In genomic region chr2:239947361-239948045, GRCh38 we compare ENCODE assay signal across 15 cellular contexts.
DNase-seq lines count a peak whose midpoint lies in the region; ATAC-seq lines count a peak whose summit lies in the region.
"Had no signal": no experiment of that assay in that cellular context is flagged by ENCODE, and none has a peak within 500 bp of the region (broad histone marks: within the 10 kb centered on the region; RNA-seq: fewer than 3 reads in every experiment).

No MANE protein-coding gene starts in this region.

- in situ Hi-C loops in G401 (cut with HindIII; ENCODE audit: low sequenced_read_pairs): no loop called here

- H3K27ac ChIP-seq in angular gyrus (ENCODE audit: low read depth, low read length): peak overlapping the region; percentile 93
- H3K27ac ChIP-seq: cardiac muscle cell had no signal

- no peak for ATAC-seq in GM19328 (IDR thresholded peaks at IDR 0.05; ENCODE audit: unreplicated experiment)
- no peak for ATAC-seq in GM21367 (IDR thresholded peaks at IDR 0.05; ENCODE audit: unreplicated experiment)
- ATAC-seq: stimulated activated naive CD8-positive, alpha-beta T cell treated with anti-CD3 and anti-CD28 coated beads, Interleukin-15, Interleukin-2, amounts not matched to agents 100 U/mL and 50 U/mL, for 24 hours had no signal

- peak; percentile 42 for DNase-seq in G401 (ENCODE audit: low spot score)
- peak; percentile 5 for DNase-seq in iPS-NIHi11 (ENCODE audit: low spot score)
- peak; percentile 63 for DNase-seq in retina
- DNase-seq in activated gamma-delta T cell (lab: John Stamatoyannopoulos, UW): no peak
- DNase-seq in NCI-H526 treated with DMSO at 0.1 percent for 48 hours (lab: John Stamatoyannopoulos, UW): no peak
- DNase-seq: activated CD4-positive, alpha-beta T cell treated with anti-CD3 and anti-CD28 coated beads for 48 hours; erythroblast; GF-D8; NCI-H226; stimulated activated naive CD8-positive, alpha-beta T cell treated with anti-CD3 and anti-CD28 coated beads, Interleukin-15, Interleukin-2, amounts not matched to agents 100 U/mL and 50 U/mL, for 24 hours; T-helper 1 cell had no signal

Comparison
In these comparisons a context has a peak if more than half of its experiments do, and no peak if none do; other contexts are left out.
1. DNase-seq: peak in G401 (single experiment), iPS-NIHi11 (single experiment) and retina (single experiment); none in activated gamma-delta T cell (single experiment) and NCI-H526 treated with DMSO at 0.1 percent for 48 hours (single experiment).